Comparison of ENCODE assay signal across 9 cellular contexts in the genomic region with DNA sequence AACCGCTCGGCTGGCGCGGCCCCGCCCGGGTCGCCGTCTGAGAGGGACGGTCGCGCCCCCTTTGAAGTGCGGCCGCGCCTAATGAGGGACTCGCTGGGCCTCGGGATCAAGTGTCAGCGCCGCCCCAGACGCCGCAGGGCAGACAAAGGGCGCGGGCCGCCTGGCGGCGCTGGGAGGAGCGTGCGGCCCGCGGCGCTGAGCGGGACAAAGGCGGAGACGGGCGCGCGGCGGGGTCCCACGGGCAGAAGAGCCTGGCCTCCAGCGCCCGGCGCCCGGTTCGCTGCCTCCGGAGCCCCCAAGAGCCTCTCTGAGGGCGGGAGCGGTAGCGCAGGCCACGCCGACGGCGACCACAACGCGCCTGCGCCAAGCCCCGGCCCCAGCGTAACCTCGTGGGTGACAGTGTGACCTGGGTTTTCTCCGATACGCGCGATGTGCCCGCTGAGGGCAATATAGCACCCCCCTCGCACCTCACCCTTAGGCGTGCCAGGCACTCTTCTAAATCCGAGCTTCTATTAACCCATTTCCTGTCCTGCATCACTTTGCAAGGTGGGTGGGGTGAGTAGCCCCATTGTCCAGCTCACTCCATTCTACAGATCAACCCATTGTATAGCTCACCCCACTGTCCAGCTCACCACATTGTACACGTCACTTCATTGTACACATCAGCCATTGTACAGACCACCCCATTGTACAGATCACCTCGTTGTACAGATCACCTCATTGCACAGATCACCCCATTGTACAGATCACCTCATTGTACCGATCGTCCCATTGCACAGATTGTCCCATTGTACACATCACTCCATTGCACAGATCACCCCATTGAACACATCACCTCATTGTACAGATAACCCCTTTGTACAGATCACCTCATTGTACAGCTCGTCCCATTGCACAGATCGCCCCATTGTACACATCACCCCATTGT. TPM values are rescaled to one million over a fixed set of nuclear protein-coding genes. Genes with fewer than 3 reads are reported as not detected.
DNase-seq lines count a peak whose midpoint lies in the region; ATAC-seq, FAIRE-seq and TF ChIP-seq lines count a peak whose summit lies in the region.
"Had no signal": no experiment of that assay in that cellular context is flagged by ENCODE, and none has a peak within 500 bp of the region (broad histone marks: within the 10 kb centered on the region; RNA-seq: fewer than 3 reads in every experiment).

No MANE protein-coding gene starts in this region.

- peak; percentile 72 for ATAC-seq in GM21576 (IDR thresholded peaks at IDR 0.05; ENCODE audit: unreplicated experiment)

- CTCF ChIA-PET in H1 (lab: Charles Lee; ENCODE audit: partially characterized antibody), result interaction anchor here (0.5 to 3.3 kb wide), 25 partner anchors 11 to 921 kb away, joined by 3 to 17 read pairs (median 4); no protein-coding TSS in a partner anchor

- peak overlapping the region; percentile 44; the same call in 1 of the 2 replicates for H2AK5ac ChIP-seq in H1 (ENCODE audit: low read depth, low read length)

- H3K27ac ChIP-seq in DOHH2 (ENCODE audit: low read depth, low read length), result no peak overlapping the region
- no peak overlapping the region for H3K27ac ChIP-seq in H1 (ENCODE audit: low read depth, low read length)
- peak overlapping the region; percentile 79 for H3K27ac ChIP-seq in mesodermal cell (ENCODE audit: low read depth, low read length, severe bottlenecking)

- no peak for TF ChIP-seq EP300 in H1 (IDR thresholded peaks at IDR 0.05; ENCODE audit: borderline replicate concordance in 1 of 2, low read depth in 2 of 2, low read length in 2 of 2)

- no peak overlapping the region for H3K4ac ChIP-seq in H1 (replicated peaks; ENCODE audit: insufficient read length, low read depth, low read length)

- no peak for FAIRE-seq in H1 (lab: Jason Lieb, UNC)
- FAIRE-seq: endometrium had no signal

- H3K36me3 ChIP-seq in DOHH2 (ENCODE audit: control insufficient read depth, low read length) (peaks cover 6% of the 10 kb centered on the region; the same call in 1 of the 2 replicates), H1 (ENCODE audit: control insufficient read depth in 2 of 4, insufficient read depth in 4 of 4, low read length in 3 of 4) (no peaks in the 10 kb centered on the region), mesodermal cell (ENCODE audit: control insufficient read depth, insufficient read depth, low read length) (no peaks in the 10 kb centered on the region)

- H3K4me1 ChIP-seq in DOHH2 (ENCODE audit: control insufficient read depth, low read length) (peaks cover 18% of the 10 kb centered on the region), H1 (replicated peaks in 1 of 4; ENCODE audit: control insufficient read depth in 3 of 4, insufficient read depth in 4 of 4, low read length in 3 of 4) (peaks cover 4 to 11% (median 7%) of the 10 kb centered on the region in 4 experiments; a peak in 4 of 7 replicates), mesodermal cell (ENCODE audit: control insufficient read depth, insufficient read depth, low read length, poor library complexity, severe bottlenecking) (no peaks in the 10 kb centered on the region)

- no peaks in the 10 kb centered on the region for H3K9me3 ChIP-seq in DOHH2 (ENCODE audit: control insufficient read depth, insufficient read depth, low read length)
- no peaks in the 10 kb centered on the region for H3K9me3 ChIP-seq in H1 (ENCODE audit: insufficient read depth in 2 of 2, low read depth in 1 of 2, low read length in 1 of 2)
- no peaks in the 10 kb centered on the region for H3K9me3 ChIP-seq in mesodermal cell (ENCODE audit: control insufficient read depth, low read length)

- POLR2A ChIA-PET in H1 (lab: Charles Lee; ENCODE audit: partially characterized antibody), result interaction anchor here (0.6 to 1.8 kb wide), 8 partner anchors 9 to 202 kb away, joined by 3 to 5 read pairs (median 3); no protein-coding TSS in a partner anchor

- peak overlapping the region in 1 of 4 experiments; percentile 19; a peak in 2 of 7 replicates for H3K9ac ChIP-seq in H1 (replicated peaks in 1 of 4; ENCODE audit: extremely low read depth in 1 of 4, low read depth in 3 of 4, low read length in 3 of 4)

- no peak overlapping the region for H4K91ac ChIP-seq in H1 (replicated peaks; ENCODE audit: insufficient read length, low read length)

- no peak overlapping the region for H2BK20ac ChIP-seq in H1 (ENCODE audit: low read length)

- DNase-seq in LoVo (ENCODE audit: low spot score), result peak; percentile 49
- DNase-seq in activated CD8-positive, alpha-beta memory T cell treated with anti-CD3 and anti-CD28 coated beads for 1 hour (ENCODE audit: extremely low read depth in 1 of 2, low read depth in 1 of 2), result peak; percentile 19 to 40
- DNase-seq in H1 (ENCODE audit: low read depth in 1 of 2, low spot score in 2 of 2), result peak; percentile 54 to 83
- peak; percentile 44 for DNase-seq in stimulated activated CD8-positive, alpha-beta memory T cell treated with anti-CD3 and anti-CD28 coated beads, Interleukin-15, amount 100 ng/mL, for 24 hours (ENCODE audit: low read depth)
- no peak for DNase-seq in KBM-7

- peak; percentile 15 to 48; a peak in 3 of 4 replicates for TF ChIP-seq RAD21 in H1 (IDR thresholded peaks at IDR 0.05 in 1 of 2, conservative IDR thresholded peaks at IDR 0.05 in 1 of 2; ENCODE audit: low read depth in 2 of 2, low read length in 2 of 2)

- peak overlapping the region; percentile 19 for H3K18ac ChIP-seq in H1 (ENCODE audit: extremely low read depth, low read length)

- no peak overlapping the region for H3K56ac ChIP-seq in H1 (replicated peaks; ENCODE audit: insufficient read length, low read depth, low read length)

- in situ Hi-C loops in KBM-7 (cut with MboI; ENCODE audit: low pct_unique_long_range_greater_than_20kb, low sequenced_read_pairs), result no loop called here

- H3K4me2 ChIP-seq in DOHH2 (ENCODE audit: low read length), result peak overlapping the region; percentile 83
- H3K4me2 ChIP-seq in H1 (ENCODE audit: insufficient read depth in 1 of 2, low read depth in 2 of 2, low read length in 2 of 2), result peak overlapping the region; percentile 66 to 77

- H2BK15ac ChIP-seq in H1 (ENCODE audit: low read length), result peak overlapping the region; percentile 54; the same call in 1 of the 2 replicates

- H4K20me1 ChIP-seq in DOHH2 (ENCODE audit: control insufficient read depth, insufficient read depth, low read depth, low read length) (no peaks in the 10 kb centered on the region), H1 (replicated peaks in 1 of 2; ENCODE audit: control insufficient read depth in 1 of 2, insufficient read depth in 2 of 2, low read length in 2 of 2) (peaks cover 10 to 22% of the 10 kb centered on the region in 2 experiments)

- H3K79me2 ChIP-seq in DOHH2 (ENCODE audit: control insufficient read depth, low read length), result no peaks in the 10 kb centered on the region
- no peaks in the 10 kb centered on the region; a peak in 1 of 4 replicates for H3K79me2 ChIP-seq in H1 (ENCODE audit: control insufficient read depth in 1 of 2, insufficient read depth in 2 of 2, low read length in 2 of 2)

- H2AFZ ChIP-seq in H1 (ENCODE audit: low read length), result peak overlapping the region; percentile 18; the same call in 1 of the 2 replicates

- no peak overlapping the region for H3K14ac ChIP-seq in H1 (ENCODE audit: insufficient read length)

- H3K23me2 ChIP-seq in H1 (ENCODE audit: low read depth, low read length), result peaks cover 4% of the 10 kb centered on the region; the same call in 1 of the 2 replicates

- H3F3A ChIP-seq in DOHH2 (ENCODE audit: control insufficient read depth, insufficient read depth), result no peaks in the 10 kb centered on the region

- no peak overlapping the region for H2BK5ac ChIP-seq in H1 (ENCODE audit: low read depth, low read length)

- H3K4me3 ChIP-seq in DOHH2 (ENCODE audit: low read length) (peak overlapping the region; percentile 75), H1 (ENCODE audit: extremely low read depth in 1 of 4, insufficient read depth in 2 of 4, low read depth in 3 of 4, low read length in 4 of 4) (peak overlapping the region; percentile 28 to 63 (median 50); a peak in 7 of 8 replicates), mesodermal cell (ENCODE audit: extremely low read depth, insufficient read depth, low read length, poor library complexity, severe bottlenecking) (peak overlapping the region; percentile 42)

- TF ChIP-seq POLR2A in H1 (IDR thresholded peaks at IDR 0.05; ENCODE audit: control extremely low read depth in 1 of 2, low read depth in 2 of 2, low read length in 2 of 2), result no peak

- H2BK12ac ChIP-seq in H1 (ENCODE audit: low read depth, low read length), result peak overlapping the region; percentile 28; the same call in 1 of the 2 replicates

- H2BK120ac ChIP-seq in H1 (replicated peaks; ENCODE audit: low read depth, low read length), result no peak overlapping the region

- peak overlapping the region; percentile 54; the same call in 1 of the 2 replicates for H4K8ac ChIP-seq in H1 (ENCODE audit: extremely low read depth, insufficient read depth, low read length)

- H3K23ac ChIP-seq in H1 (ENCODE audit: insufficient read length), result no peak overlapping the region

- no peak for TF ChIP-seq CTCF in DOHH2 (IDR thresholded peaks at IDR 0.05; ENCODE audit: low read depth, low read length, poor library complexity, severe bottlenecking)
- peak in 2 of 3 experiments; percentile 35 to 64; a peak in 3 of 4 replicates for TF ChIP-seq CTCF in H1 (IDR thresholded peaks at IDR 0.05; ENCODE audit: control extremely low read depth in 1 of 3, insufficient read depth in 1 of 3, low read depth in 1 of 3, low read length in 3 of 3)

- no peaks in the 10 kb centered on the region for H3K27me3 ChIP-seq in DOHH2 (ENCODE audit: control insufficient read depth, low read length)
- peaks cover 0 to 27% (median 16%) of the 10 kb centered on the region in 4 experiments; a peak in 6 of 7 replicates for H3K27me3 ChIP-seq in H1 (replicated peaks in 1 of 4; ENCODE audit: control insufficient read depth in 3 of 4, extremely low read depth in 1 of 4, insufficient read depth in 3 of 4, low read length in 3 of 4)

- H3K79me1 ChIP-seq in H1 (ENCODE audit: low read depth, low read length), result no peaks in the 10 kb centered on the region

- no peak overlapping the region for H4K5ac ChIP-seq in H1 (ENCODE audit: insufficient read length, low read depth, low read length)

- WGBS in H1 (ENCODE audit: extremely low coverage in 1 of 2, insufficient coverage in 1 of 2, insufficient read length in 1 of 2, insufficient replicate concordance in 2 of 2, low coverage in 1 of 2, low lambda C conversion rate in 2 of 2, missing lambda C conversion rate in 1 of 2), 2 experiments, result 19% methylated on average over 55 of the region's 71 CpGs; no CpG with 5 or more reads in 1 of the 2 experiments
- 12 to 15% methylated on average over 63 to 70 of the region's 71 CpGs for WGBS in mesodermal cell (ENCODE audit: insufficient coverage in 2 of 2), 2 experiments

- H3K9me2 ChIP-seq in DOHH2 (replicated peaks; ENCODE audit: control insufficient read depth, low read length), result no peaks in the 10 kb centered on the region

RNA-seq across cellular contexts. Expression of gene STX18, which starts 33.7 kb away (rescaled TPM):
- 18.3 and 20.0 TPM in 2 replicates for total RNA-seq in H1 (2021; fragmentation: NEBNext Ultra II Directional; extraction: Animal tissue kit (Norgen Biotek cat#: 25700))
- 9.8 and 14.6 TPM in 2 replicates for polyA plus RNA-seq in H1 (2011; rRNA removed)
- polyA plus RNA-seq in H1 (2011; cell fraction: cytosol; rRNA removed), result 15.2 TPM
- polyA plus RNA-seq in H1 (2011; cell fraction: nucleus; rRNA removed), result 13.5 TPM
- 15.6 to 17.3 TPM (median 16.7 TPM) in 4 replicates for polyA plus RNA-seq in H1 (2012, experiment 1 of 2)
- polyA plus RNA-seq in H1 (2012, experiment 2 of 2), result 4.7 TPM
- polyA plus RNA-seq in H1 (2013, experiment 1 of 2), result 14.5 TPM
- 13.5 TPM for polyA plus RNA-seq in H1 (2013, experiment 2 of 2)
- 13.0 and 13.2 TPM in 2 replicates for polyA minus RNA-seq in H1 (2011; rRNA and poly(A)+ RNA removed)
- 9.8 TPM for polyA minus RNA-seq in H1 (2011; cell fraction: cytosol; rRNA and poly(A)+ RNA removed)
- polyA minus RNA-seq in H1 (2011; cell fraction: nucleus; rRNA and poly(A)+ RNA removed), result 13.9 TPM
- polyA plus RNA-seq in mesodermal cell (2013, experiment 1 of 2), result 19.4 TPM
- 29.7 TPM for polyA plus RNA-seq in mesodermal cell (2013, experiment 2 of 2)
